ENCODE assay signal across 8 cellular contexts in the genomic region with DNA sequence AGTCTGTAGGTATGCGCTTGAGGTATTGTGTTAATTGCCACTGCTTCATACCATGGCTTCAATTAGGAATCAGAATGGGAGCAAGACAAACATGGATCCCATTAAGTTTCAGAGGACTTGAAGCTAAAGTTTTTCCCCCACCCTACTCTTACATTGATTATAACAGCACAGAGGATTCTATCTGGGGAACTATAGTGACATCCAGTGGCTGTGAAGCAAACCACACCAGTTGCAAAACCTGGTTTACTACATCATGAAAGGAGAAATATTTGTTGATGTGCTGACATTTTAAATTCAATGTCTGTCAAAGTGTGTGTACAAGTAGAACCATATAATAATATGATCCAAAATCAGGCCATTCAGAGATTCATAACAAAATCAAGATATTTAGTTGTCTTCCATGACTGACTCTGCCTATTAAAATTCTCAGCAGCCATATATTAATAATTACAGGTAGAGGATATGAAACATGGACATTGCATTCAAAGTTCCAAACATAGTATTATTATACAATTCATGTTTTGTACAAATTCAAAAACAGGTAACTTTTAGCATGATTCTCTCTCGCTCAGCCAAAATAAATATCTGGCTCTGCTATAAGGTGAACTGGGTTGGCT.
A peak's percentile ranks its signal among the peaks of the same experiment; 100 is the strongest.
DNase-seq lines count a peak whose midpoint lies in the region; ATAC-seq and TF ChIP-seq lines count a peak whose summit lies in the region.

No MANE protein-coding gene starts in this region.

- peaks cover 2 to 4% of the 10 kb centered on the region in 2 donors for H3K4me1 ChIP-seq in gastrocnemius medialis

- peak; percentile 83 for ATAC-seq in GM21717 (IDR thresholded peaks at IDR 0.05; ENCODE audit: unreplicated experiment)
- peak; percentile 73 for ATAC-seq in SK-N-SH treated with all-trans-retinoic acid at 6 μM for 48 hours
- no peak for ATAC-seq in gastrocnemius medialis

- no peak for TF ChIP-seq POLR2A in gastrocnemius medialis (IDR thresholded peaks at IDR 0.05)

- no peaks in the 10 kb centered on the region for H3K27me3 ChIP-seq in gastrocnemius medialis

- no peak overlapping the region for H3K4me3 ChIP-seq in gastrocnemius medialis

- no peaks in the 10 kb centered on the region for H3K9me3 ChIP-seq in gastrocnemius medialis

- H3K36me3 ChIP-seq in gastrocnemius medialis, result no peaks in the 10 kb centered on the region

- no peak overlapping the region for H3K27ac ChIP-seq in gastrocnemius medialis

- peak in 4 of 5 experiments; percentile 15 to 49 (median 32) for TF ChIP-seq CTCF in gastrocnemius medialis (IDR thresholded peaks at IDR 0.05 in 4 of 5, conservative IDR thresholded peaks at IDR 0.05 in 1 of 5)

- in situ Hi-C loops in gastrocnemius medialis (cut with MboI; ENCODE audit: low sequenced_read_pairs in 4 of 4), result no loop called here

- DNase-seq in DMS153 (lab: John Stamatoyannopoulos, UW) (peak; percentile 11), LHCN-M2 (ENCODE audit: low read depth) (peak; percentile 57), foreskin melanocyte (peak; percentile 47), gastrocnemius medialis (no peak)
- no peak for DNase-seq in activated CD4-positive, alpha-beta T cell treated with anti-CD3 and anti-CD28 coated beads, Interleukin-2, amount 50 U/mL, for 1 hour
- DNase-seq in activated CD8-positive, alpha-beta memory T cell treated with anti-CD3 and anti-CD28 coated beads, Interleukin-2, amount 50 U/mL, for 48 hours, result no peak

- intact Hi-C loops in gastrocnemius medialis (cut with DNase I; ENCODE audit: low total_unique reads), result no loop called here

TF ChIP-seq in SK-N-SH treated with all-trans-retinoic acid at 6 μM for 48 hours, 23 proteins besides CTCF, POLR2A, EP300 and RAD21:
- TF ChIP-seq BACH2 (CRISPR knock-in tag; IDR thresholded peaks at IDR 0.05; ENCODE audit: borderline replicate concordance), result no peak
- TF ChIP-seq OSR1 (CRISPR knock-in tag; IDR thresholded peaks at IDR 0.05), result no peak
- no peak for TF ChIP-seq PATZ1 (CRISPR knock-in tag; IDR thresholded peaks at IDR 0.05; ENCODE audit: borderline replicate concordance)
- no peak for TF ChIP-seq SNAI2 (CRISPR knock-in tag; IDR thresholded peaks at IDR 0.05)
- TF ChIP-seq, protein P1, sequence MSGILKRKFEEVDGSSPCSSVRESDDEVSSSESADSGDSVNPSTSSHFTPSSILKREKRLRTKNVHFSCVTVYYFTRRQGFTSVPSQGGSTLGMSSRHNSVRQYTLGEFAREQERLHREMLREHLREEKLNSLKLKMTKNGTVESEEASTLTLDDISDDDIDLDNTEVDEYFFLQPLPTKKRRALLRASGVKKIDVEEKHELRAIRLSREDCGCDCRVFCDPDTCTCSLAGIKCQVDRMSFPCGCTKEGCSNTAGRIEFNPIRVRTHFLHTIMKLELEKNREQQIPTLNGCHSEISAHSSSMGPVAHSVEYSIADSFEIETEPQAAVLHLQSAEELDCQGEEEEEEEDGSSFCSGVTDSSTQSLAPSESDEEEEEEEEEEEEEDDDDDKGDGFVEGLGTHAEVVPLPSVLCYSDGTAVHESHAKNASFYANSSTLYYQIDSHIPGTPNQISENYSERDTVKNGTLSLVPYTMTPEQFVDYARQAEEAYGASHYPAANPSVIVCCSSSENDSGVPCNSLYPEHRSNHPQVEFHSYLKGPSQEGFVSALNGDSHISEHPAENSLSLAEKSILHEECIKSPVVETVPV (CRISPR knock-in tag; IDR thresholded peaks at IDR 0.05), result no peak
- no peak for TF ChIP-seq GLIS3 (CRISPR knock-in tag; IDR thresholded peaks at IDR 0.05)
- no peak for TF ChIP-seq ZFP3 (CRISPR knock-in tag; IDR thresholded peaks at IDR 0.05)
- TF ChIP-seq ARNTL (CRISPR knock-in tag; IDR thresholded peaks at IDR 0.05; ENCODE audit: borderline replicate concordance, low read depth), result no peak
- no peak for TF ChIP-seq CSDC2 (CRISPR knock-in tag; IDR thresholded peaks at IDR 0.05)
- TF ChIP-seq ZNF8 (CRISPR knock-in tag; IDR thresholded peaks at IDR 0.05), result no peak
- TF ChIP-seq ZFP30 (CRISPR knock-in tag; IDR thresholded peaks at IDR 0.05), result no peak
- no peak for TF ChIP-seq PPARA (CRISPR knock-in tag; IDR thresholded peaks at IDR 0.05; ENCODE audit: borderline replicate concordance)
- no peak for TF ChIP-seq ZNF70 (CRISPR knock-in tag; IDR thresholded peaks at IDR 0.05)

Comparison
In these comparisons a context has a peak if more than half of its experiments do, and no peak if none do; other contexts are left out.
1. DNase-seq: peak in DMS153 (single experiment), LHCN-M2 (single experiment) and foreskin melanocyte (single experiment); none in gastrocnemius medialis (0 of 2), activated CD4-positive, alpha-beta T cell treated with anti-CD3 and anti-CD28 coated beads, Interleukin-2, amount 50 U/mL, for 1 hour (single experiment) and activated CD8-positive, alpha-beta memory T cell treated with anti-CD3 and anti-CD28 coated beads, Interleukin-2, amount 50 U/mL, for 48 hours (single experiment).
2. ATAC-seq: peak in GM21717 (single experiment) and SK-N-SH treated with all-trans-retinoic acid at 6 μM for 48 hours (single experiment); none in gastrocnemius medialis (0 of 2).